ENCODE assay signal across 1 cellular context in genomic region chr19:39709026-39709872, GRCh38.
A peak's percentile ranks its signal among the peaks of the same experiment; 100 is the strongest.
TF ChIP-seq lines count a peak whose summit lies in the region.

No MANE protein-coding gene starts in this region.

TF ChIP-seq in GM12878, 131 proteins besides CTCF, POLR2A, EP300 and RAD21:
- TF ChIP-seq NFIC (IDR thresholded peaks at IDR 0.05; ENCODE audit: low read depth, low read length) (0 out of 2 replicates have a peak, but pooled peaks have one; percentile 11), PRDM15 (CRISPR knock-in tag; IDR thresholded peaks at IDR 0.05) (no peak), SPI1 (IDR thresholded peaks at IDR 0.05; ENCODE audit: borderline replicate concordance, insufficient read depth, low read depth, low read length) (peak; percentile 81), BCL3 (IDR thresholded peaks at IDR 0.05; ENCODE audit: borderline replicate concordance, insufficient read depth, low read depth, low read length, poor library complexity, severe bottlenecking) (no peak), SMC3 (IDR thresholded peaks at IDR 0.05; ENCODE audit: borderline replicate concordance, low read length) (no peak), GATAD2B (conservative IDR thresholded peaks at IDR 0.05; ENCODE audit: low read depth) (0 out of 2 replicates have a peak, but pooled peaks have one; percentile 40), RFX5 (IDR thresholded peaks at IDR 0.05; ENCODE audit: low read depth, low read length) (no peak)
